26 cellular contexts compared by ENCODE assay signal in genomic region chr5:65916066-65916465, GRCh38. TPM values are rescaled to one million over a fixed set of nuclear protein-coding genes. Genes with fewer than 3 reads are reported as not detected.
DNase-seq lines count a peak whose midpoint lies in the region; ATAC-seq, FAIRE-seq and TF ChIP-seq lines count a peak whose summit lies in the region.
"Had no signal": no experiment of that assay in that cellular context is flagged by ENCODE, and none has a peak within 500 bp of the region (broad histone marks: within the 10 kb centered on the region; RNA-seq: fewer than 3 reads in every experiment).

No MANE protein-coding gene starts in this region.

- H3K27me3 ChIP-seq in Peyer's patch (no peaks in the 10 kb centered on the region), small intestine (ENCODE audit: control insufficient read depth in 2 of 2, insufficient read depth in 2 of 2, low read length in 2 of 2) (no peaks in the 10 kb centered on the region), SJCRH30 (no peaks in the 10 kb centered on the region)
- H3K27me3 ChIP-seq: BE2C; BLaER1 treated with 17β-estradiol and CSF1 and Interleukin-3, amounts not matched to agents 10 nM and 100 nM had no signal

- no peaks in the 10 kb centered on the region for H3K36me3 ChIP-seq in Peyer's patch
- no peaks in the 10 kb centered on the region for H3K36me3 ChIP-seq in mucosa of descending colon (ENCODE audit: low read depth)
- H3K36me3 ChIP-seq in small intestine (ENCODE audit: control insufficient read depth in 2 of 2, insufficient read depth in 2 of 2, low read length in 2 of 2): no peaks in the 10 kb centered on the region
- no peaks in the 10 kb centered on the region for H3K36me3 ChIP-seq in SJCRH30
- H3K36me3 ChIP-seq: BE2C; BLaER1 treated with 17β-estradiol and CSF1 and Interleukin-3, amounts not matched to agents 10 nM and 100 nM; HAP-1 had no signal

- ATAC-seq in mucosa of descending colon (peak; percentile 86), GM21423 (IDR thresholded peaks at IDR 0.05; ENCODE audit: unreplicated experiment) (no peak), GM19463 (IDR thresholded peaks at IDR 0.05; ENCODE audit: unreplicated experiment) (no peak)
- ATAC-seq in activated CD4-positive, CD25-positive, alpha-beta regulatory T cell treated with anti-CD3 and anti-CD28 coated beads, Interleukin-2, amount 50 U/mL, for 24 hours: no peak
- ATAC-seq: A549 had no signal

- TF ChIP-seq CTCF in Peyer's patch (IDR thresholded peaks at IDR 0.05): no peak
- no peak for TF ChIP-seq CTCF in mucosa of descending colon (IDR thresholded peaks at IDR 0.05)

- H3K9me3 ChIP-seq in Peyer's patch (no peaks in the 10 kb centered on the region), mucosa of descending colon (no peaks in the 10 kb centered on the region), small intestine (ENCODE audit: control insufficient read depth, low read depth) (no peaks in the 10 kb centered on the region), SJCRH30 (replicated peaks) (no peaks in the 10 kb centered on the region)
- H3K9me3 ChIP-seq: A549; BE2C; BLaER1 treated with 17β-estradiol and CSF1 and Interleukin-3, amounts not matched to agents 10 nM and 100 nM; HAP-1 had no signal

- peaks cover 0 to 7% (median 0%) of the 10 kb centered on the region in 4 donors for H3K4me1 ChIP-seq in Peyer's patch
- peaks cover 9% of the 10 kb centered on the region for H3K4me1 ChIP-seq in mucosa of descending colon (ENCODE audit: low read depth)
- peaks cover 0 to 4% of the 10 kb centered on the region in 2 donors for H3K4me1 ChIP-seq in small intestine (ENCODE audit: control insufficient read depth in 2 of 2, insufficient read depth in 1 of 2, low read depth in 1 of 2, low read length in 1 of 2)
- peaks cover 4% of the 10 kb centered on the region; the same call in 1 of the 2 replicates for H3K4me1 ChIP-seq in SJCRH30
- H3K4me1 ChIP-seq: BE2C had no signal

- DNase-seq in NCI-H82 (lab: John Stamatoyannopoulos, UW): peak; percentile 76
- DNase-seq in Peyer's patch: no peak
- no peak for DNase-seq in mucosa of descending colon
- peak; percentile 72 for DNase-seq in small intestine
- no peak for DNase-seq in SJCRH30
- DNase-seq: 8988T; ACHN; AML-193; BE2C; CD4-positive, alpha-beta T cell; CD8-positive, alpha-beta memory T cell; DMS 273 treated with DMSO at 0.1 percent for 48 hours; DMS79; GF-D8; GOT3; HFFc6 had no signal

- H3K4me3 ChIP-seq in Peyer's patch (no peak overlapping the region), mucosa of descending colon (no peak overlapping the region), small intestine (ENCODE audit: low read depth in 1 of 2, low read length in 2 of 2) (no peak overlapping the region), SJCRH30 (no peak overlapping the region)
- H3K4me3 ChIP-seq: A549; BLaER1 treated with 17β-estradiol and CSF1 and Interleukin-3, amounts not matched to agents 10 nM and 100 nM; HAP-1 had no signal

- 37 to 69% (median 56%) methylated on average over 3 of the region's 3 CpGs for WGBS in small intestine, 3 donors

- no peak for TF ChIP-seq POLR2A in Peyer's patch (IDR thresholded peaks at IDR 0.05)

- no peak for FAIRE-seq in small intestine (lab: Jason Lieb, UNC)
- FAIRE-seq: A549, D721Med, GM12891, GM18507, H54 had no signal

- intact Hi-C loops in mucosa of descending colon (cut with DNase I, micrococcal nuclease): no loop called here

- H3K27ac ChIP-seq in Peyer's patch: peak overlapping the region in 3 of 4 donors; percentile 37 to 80 (median 61)
- peak overlapping the region; percentile 21 to 34 for H3K27ac ChIP-seq in small intestine (ENCODE audit: low read depth in 1 of 2, low read length in 1 of 2)
- H3K27ac ChIP-seq in SJCRH30: no peak overlapping the region
- H3K27ac ChIP-seq: A549; BLaER1 treated with 17β-estradiol and CSF1 and Interleukin-3, amounts not matched to agents 10 nM and 100 nM had no signal

RNA-seq across cellular contexts. Expression of gene ERBIN, which starts 10.3 kb away (rescaled TPM):
- 100 to 1,000 TPM; 116 to 218 (median 152) TPM for total RNA-seq in Peyer's patch
- total RNA-seq in mucosa of descending colon: 100 to 1,000 TPM; 123 to 157 (median 129) TPM
- 10 to 100 TPM; 17.5 to 50.8 (median 29.7) TPM for polyA plus RNA-seq in small intestine
- total RNA-seq in SJCRH30 (2014; rRNA removed; shearing (Covaris generic)): 70.6 and 71.5 TPM in 2 replicates

Comparison
In these comparisons a context has a peak if more than half of its experiments do, and no peak if none do; other contexts are left out.
1. DNase-seq: peak in NCI-H82 (single experiment) and small intestine (single experiment); none in Peyer's patch (0 of 3), mucosa of descending colon (0 of 3) and SJCRH30 (0 of 2).